8 cellular contexts compared by ENCODE assay signal in the genomic region with DNA sequence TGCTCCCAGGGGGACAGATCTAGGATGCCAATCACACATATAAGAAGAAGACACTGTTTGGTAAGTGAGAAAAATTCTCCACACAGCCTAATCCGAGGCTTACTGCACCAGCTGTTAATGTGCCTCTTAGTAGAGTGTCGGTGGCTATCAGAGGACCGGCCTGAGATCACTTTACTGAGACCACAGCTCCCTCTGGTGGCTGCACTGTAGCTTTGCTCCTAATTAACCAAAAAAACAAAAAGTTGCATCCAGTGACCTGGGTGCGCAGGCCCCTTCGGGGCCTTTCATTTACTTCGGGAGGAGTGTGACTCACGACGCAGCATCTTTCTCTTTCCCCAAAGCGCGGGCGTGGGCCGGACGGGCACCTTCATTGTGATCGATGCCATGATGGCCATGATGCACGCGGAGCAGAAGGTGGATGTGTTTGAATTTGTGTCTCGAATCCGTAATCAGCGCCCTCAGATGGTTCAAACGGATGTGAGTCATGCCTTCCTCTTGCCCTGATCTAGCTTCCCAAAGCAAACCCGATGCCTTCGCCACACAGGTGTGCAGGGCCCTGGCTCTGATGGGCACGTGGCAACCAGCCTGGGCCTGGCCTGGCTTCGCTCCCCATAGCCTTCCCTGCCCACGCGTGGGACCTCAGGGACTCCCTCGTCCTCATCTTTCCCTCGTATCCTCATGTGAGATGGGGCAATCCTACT.
DNase-seq lines count a peak whose midpoint lies in the region; ATAC-seq lines count a peak whose summit lies in the region.

No MANE protein-coding gene starts in this region.

- peak; percentile 36 for ATAC-seq in HG02973 (IDR thresholded peaks at IDR 0.05; ENCODE audit: unreplicated experiment)

- DNase-seq in NCI-H1417 (lab: John Stamatoyannopoulos, UW) (peak; percentile 18 to 66 (median 61)), NCI-H1417 treated with DMSO at 0.1 percent for 48 hours (lab: John Stamatoyannopoulos, UW) (no peak), NCI-H2196 treated with DMSO at 0.1 percent for 48 hours (lab: John Stamatoyannopoulos, UW; ENCODE audit: unreplicated experiment) (peak; percentile 2), caudate nucleus (lab: John Stamatoyannopoulos, UW) (peak in 51 of 61 donors; percentile 15 to 78 (median 47)), kidney tubule cell (ENCODE audit: low spot score) (peak; percentile 72)
- DNase-seq in activated CD4-positive, CD25-positive, alpha-beta regulatory T cell (lab: John Stamatoyannopoulos, UW) = peak; percentile 50 to 71 (median 66)
- DNase-seq in stimulated activated CD4-positive, alpha-beta T cell treated with anti-CD3 and anti-CD28 coated beads, Interleukin-2, amount 100 ng/mL, for 48 hours = peak; percentile 74 to 82

- H3K27ac ChIP-seq in caudate nucleus (ENCODE audit: low read depth, low read length) = no peak overlapping the region
